ENCODE assay signal across 8 cellular contexts in genomic region chr19:34428549-34429285, GRCh38. TPM values are rescaled to one million over a fixed set of nuclear protein-coding genes. Genes with fewer than 3 reads are reported as not detected.
A peak's percentile ranks its signal among the peaks of the same experiment; 100 is the strongest.
DNase-seq lines count a peak whose midpoint lies in the region; ATAC-seq and TF ChIP-seq lines count a peak whose summit lies in the region.

No MANE protein-coding gene starts in this region.

- H3K27ac ChIP-seq in endodermal cell (ENCODE audit: low read depth, low read length): peak overlapping the region; percentile 84

- H3K9ac ChIP-seq in endodermal cell (ENCODE audit: extremely low read depth, low read length, poor library complexity, severe bottlenecking): peak overlapping the region; percentile 84

- WGBS in endodermal cell (ENCODE audit: insufficient coverage in 1 of 2, insufficient read length in 1 of 2), 2 experiments: 0% methylated on average over 39 to 68 of the region's 68 CpGs

- H3K4me1 Mint-ChIP-seq in endodermal cell: peaks cover 8% of the 10 kb centered on the region

- H3K9me3 ChIP-seq in endodermal cell (ENCODE audit: control insufficient read depth, low read length): no peaks in the 10 kb centered on the region

- H3K4me3 Mint-ChIP-seq in endodermal cell: peak overlapping the region; percentile 93

- H3K4me1 ChIP-seq in endodermal cell (ENCODE audit: control insufficient read depth, insufficient read depth, low read length): no peaks in the 10 kb centered on the region

- no peaks in the 10 kb centered on the region for H3K9me3 Mint-ChIP-seq in endodermal cell

- ATAC-seq in GM19467 (IDR thresholded peaks at IDR 0.05; ENCODE audit: unreplicated experiment): peak; percentile 38

- no peaks in the 10 kb centered on the region for H3K27me3 Mint-ChIP-seq in endodermal cell (ENCODE audit: insufficient read depth)

- peak overlapping the region; percentile 90 for H3K4me3 ChIP-seq in endodermal cell (ENCODE audit: low read length)

- H3K36me3 Mint-ChIP-seq in endodermal cell (ENCODE audit: low read depth): peaks cover 32% of the 10 kb centered on the region

- no peak for TF ChIP-seq CTCF in endodermal cell (conservative IDR thresholded peaks at IDR 0.05)

- peak overlapping the region; percentile 88 for H3K27ac Mint-ChIP-seq in endodermal cell

- no peaks in the 10 kb centered on the region for H3K27me3 ChIP-seq in endodermal cell (ENCODE audit: control insufficient read depth, insufficient read depth, low read length, poor library complexity, severe bottlenecking)

- peaks cover 43% of the 10 kb centered on the region for H3K36me3 ChIP-seq in endodermal cell (ENCODE audit: control insufficient read depth, insufficient read depth, low read length)

- DNase-seq in DMS53 treated with DMSO at 0.1 percent for 48 hours (lab: John Stamatoyannopoulos, UW; ENCODE audit: unreplicated experiment) (peak; percentile 10), HS-27A (ENCODE audit: low read depth) (peak; percentile 20), UCSD-AML1 (lab: John Stamatoyannopoulos, UW; ENCODE audit: unreplicated experiment) (peak; percentile 65), endodermal cell (no peak), midbrain (lab: John Stamatoyannopoulos, UW) (peak; percentile 37), superior temporal gyrus (ENCODE audit: extremely low spot score) (peak; percentile 40), OCI-M2 (lab: John Stamatoyannopoulos, UW; ENCODE audit: unreplicated experiment) (no peak)

RNA-seq across cellular contexts. Expression of gene UBA2, which starts 0.5 kb away (rescaled TPM):
- 100 to 1,000 TPM; 147 to 160 TPM for total RNA-seq in endodermal cell
- polyA plus RNA-seq in endodermal cell (2013, experiment 1 of 2): 289 TPM
- polyA plus RNA-seq in endodermal cell (2013, experiment 2 of 2): 277 TPM

RNA-seq across cellular contexts. Expression of gene PDCD2L, which starts 24.5 kb away (rescaled TPM):
- total RNA-seq in endodermal cell: 10 to 100 TPM; 25.0 to 25.1 TPM
- 25.7 TPM for polyA plus RNA-seq in endodermal cell (2013, experiment 1 of 2)
- polyA plus RNA-seq in endodermal cell (2013, experiment 2 of 2): 15.5 TPM

RNA-seq across cellular contexts. Expression of gene WTIP, which starts 52.8 kb away (rescaled TPM):
- total RNA-seq in endodermal cell: 10 to 100 TPM; 45.4 to 48.6 TPM
- 18.9 TPM for polyA plus RNA-seq in endodermal cell (2013, experiment 1 of 2)
- polyA plus RNA-seq in endodermal cell (2013, experiment 2 of 2): 21.1 TPM

Comparison
In these comparisons a context has a peak if more than half of its experiments do, and no peak if none do; other contexts are left out.
1. DNase-seq: peak in DMS53 treated with DMSO at 0.1 percent for 48 hours (single experiment), HS-27A (single experiment), UCSD-AML1 (single experiment), midbrain (single experiment) and superior temporal gyrus (single experiment); none in endodermal cell (single experiment) and OCI-M2 (single experiment).